In the genomic region with DNA sequence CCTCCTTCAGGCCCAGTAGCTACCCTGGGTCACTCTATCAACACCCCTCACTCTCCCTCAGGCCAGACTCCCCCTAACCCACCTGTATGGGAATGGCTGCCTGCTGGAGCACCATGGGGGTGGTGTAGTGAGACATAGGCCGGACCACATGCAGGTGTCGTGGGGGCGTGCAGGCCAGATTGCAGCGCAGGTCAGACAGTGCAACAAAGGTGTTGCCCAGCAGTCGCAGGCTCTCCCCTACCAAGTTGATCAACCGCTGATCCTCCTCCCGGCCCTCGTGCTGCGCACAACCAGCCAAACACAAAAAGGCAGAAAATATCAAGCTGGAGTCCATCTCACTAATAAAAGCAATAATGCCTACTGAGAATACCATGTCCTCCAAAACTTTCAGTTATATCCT, we compare ENCODE assay signal across 1 cellular context.
TF ChIP-seq lines count a peak whose summit lies in the region.

No MANE protein-coding gene starts in this region.

TF ChIP-seq in GM23338, 12 proteins besides CTCF, POLR2A, EP300 and RAD21 (continued from another document):
- TF ChIP-seq, protein P1, sequence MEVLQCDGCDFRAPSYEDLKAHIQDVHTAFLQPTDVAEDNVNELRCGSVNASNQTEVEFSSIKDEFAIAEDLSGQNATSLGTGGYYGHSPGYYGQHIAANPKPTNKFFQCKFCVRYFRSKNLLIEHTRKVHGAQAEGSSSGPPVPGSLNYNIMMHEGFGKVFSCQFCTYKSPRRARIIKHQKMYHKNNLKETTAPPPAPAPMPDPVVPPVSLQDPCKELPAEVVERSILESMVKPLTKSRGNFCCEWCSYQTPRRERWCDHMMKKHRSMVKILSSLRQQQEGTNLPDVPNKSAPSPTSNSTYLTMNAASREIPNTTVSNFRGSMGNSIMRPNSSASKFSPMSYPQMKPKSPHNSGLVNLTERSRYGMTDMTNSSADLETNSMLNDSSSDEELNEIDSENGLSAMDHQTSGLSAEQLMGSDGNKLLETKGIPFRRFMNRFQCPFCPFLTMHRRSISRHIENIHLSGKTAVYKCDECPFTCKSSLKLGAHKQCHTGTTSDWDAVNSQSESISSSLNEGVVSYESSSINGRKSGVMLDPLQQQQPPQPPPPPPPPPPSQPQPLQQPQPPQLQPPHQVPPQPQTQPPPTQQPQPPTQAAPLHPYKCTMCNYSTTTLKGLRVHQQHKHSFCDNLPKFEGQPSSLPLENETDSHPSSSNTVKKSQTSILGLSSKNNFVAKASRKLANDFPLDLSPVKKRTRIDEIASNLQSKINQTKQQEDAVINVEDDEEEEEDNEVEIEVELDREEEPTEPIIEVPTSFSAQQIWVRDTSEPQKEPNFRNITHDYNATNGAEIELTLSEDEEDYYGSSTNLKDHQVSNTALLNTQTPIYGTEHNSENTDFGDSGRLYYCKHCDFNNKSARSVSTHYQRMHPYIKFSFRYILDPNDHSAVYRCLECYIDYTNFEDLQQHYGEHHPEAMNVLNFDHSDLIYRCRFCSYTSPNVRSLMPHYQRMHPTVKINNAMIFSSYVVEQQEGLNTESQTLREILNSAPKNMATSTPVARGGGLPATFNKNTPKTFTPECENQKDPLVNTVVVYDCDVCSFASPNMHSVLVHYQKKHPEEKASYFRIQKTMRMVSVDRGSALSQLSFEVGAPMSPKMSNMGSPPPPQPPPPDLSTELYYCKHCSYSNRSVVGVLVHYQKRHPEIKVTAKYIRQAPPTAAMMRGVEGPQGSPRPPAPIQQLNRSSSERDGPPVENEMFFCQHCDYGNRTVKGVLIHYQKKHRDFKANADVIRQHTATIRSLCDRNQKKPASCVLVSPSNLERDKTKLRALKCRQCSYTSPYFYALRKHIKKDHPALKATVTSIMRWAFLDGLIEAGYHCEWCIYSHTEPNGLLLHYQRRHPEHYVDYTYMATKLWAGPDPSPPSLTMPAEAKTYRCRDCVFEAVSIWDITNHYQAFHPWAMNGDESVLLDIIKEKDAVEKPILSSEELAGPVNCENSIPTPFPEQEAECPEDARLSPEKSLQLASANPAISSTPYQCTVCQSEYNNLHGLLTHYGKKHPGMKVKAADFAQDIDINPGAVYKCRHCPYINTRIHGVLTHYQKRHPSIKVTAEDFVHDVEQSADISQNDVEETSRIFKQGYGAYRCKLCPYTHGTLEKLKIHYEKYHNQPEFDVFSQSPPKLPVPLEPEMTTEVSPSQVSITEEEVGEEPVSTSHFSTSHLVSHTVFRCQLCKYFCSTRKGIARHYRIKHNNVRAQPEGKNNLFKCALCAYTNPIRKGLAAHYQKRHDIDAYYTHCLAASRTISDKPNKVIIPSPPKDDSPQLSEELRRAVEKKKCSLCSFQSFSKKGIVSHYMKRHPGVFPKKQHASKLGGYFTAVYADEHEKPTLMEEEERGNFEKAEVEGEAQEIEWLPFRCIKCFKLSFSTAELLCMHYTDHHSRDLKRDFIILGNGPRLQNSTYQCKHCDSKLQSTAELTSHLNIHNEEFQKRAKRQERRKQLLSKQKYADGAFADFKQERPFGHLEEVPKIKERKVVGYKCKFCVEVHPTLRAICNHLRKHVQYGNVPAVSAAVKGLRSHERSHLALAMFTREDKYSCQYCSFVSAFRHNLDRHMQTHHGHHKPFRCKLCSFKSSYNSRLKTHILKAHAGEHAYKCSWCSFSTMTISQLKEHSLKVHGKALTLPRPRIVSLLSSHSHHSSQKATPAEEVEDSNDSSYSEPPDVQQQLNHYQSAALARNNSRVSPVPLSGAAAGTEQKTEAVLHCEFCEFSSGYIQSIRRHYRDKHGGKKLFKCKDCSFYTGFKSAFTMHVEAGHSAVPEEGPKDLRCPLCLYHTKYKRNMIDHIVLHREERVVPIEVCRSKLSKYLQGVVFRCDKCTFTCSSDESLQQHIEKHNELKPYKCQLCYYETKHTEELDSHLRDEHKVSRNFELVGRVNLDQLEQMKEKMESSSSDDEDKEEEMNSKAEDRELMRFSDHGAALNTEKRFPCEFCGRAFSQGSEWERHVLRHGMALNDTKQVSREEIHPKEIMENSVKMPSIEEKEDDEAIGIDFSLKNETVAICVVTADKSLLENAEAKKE (CRISPR knock-in tag; IDR thresholded peaks at IDR 0.05): no peak
- no peak for TF ChIP-seq EZH2 (IDR thresholded peaks at IDR 0.05; ENCODE audit: low read depth, unreplicated experiment)
- TF ChIP-seq JUNB (IDR thresholded peaks at IDR 0.05; ENCODE audit: unreplicated experiment): no peak
- TF ChIP-seq CREB1 (CRISPR knock-in tag; IDR thresholded peaks at IDR 0.05; ENCODE audit: low read depth): no peak
